In the genomic region with DNA sequence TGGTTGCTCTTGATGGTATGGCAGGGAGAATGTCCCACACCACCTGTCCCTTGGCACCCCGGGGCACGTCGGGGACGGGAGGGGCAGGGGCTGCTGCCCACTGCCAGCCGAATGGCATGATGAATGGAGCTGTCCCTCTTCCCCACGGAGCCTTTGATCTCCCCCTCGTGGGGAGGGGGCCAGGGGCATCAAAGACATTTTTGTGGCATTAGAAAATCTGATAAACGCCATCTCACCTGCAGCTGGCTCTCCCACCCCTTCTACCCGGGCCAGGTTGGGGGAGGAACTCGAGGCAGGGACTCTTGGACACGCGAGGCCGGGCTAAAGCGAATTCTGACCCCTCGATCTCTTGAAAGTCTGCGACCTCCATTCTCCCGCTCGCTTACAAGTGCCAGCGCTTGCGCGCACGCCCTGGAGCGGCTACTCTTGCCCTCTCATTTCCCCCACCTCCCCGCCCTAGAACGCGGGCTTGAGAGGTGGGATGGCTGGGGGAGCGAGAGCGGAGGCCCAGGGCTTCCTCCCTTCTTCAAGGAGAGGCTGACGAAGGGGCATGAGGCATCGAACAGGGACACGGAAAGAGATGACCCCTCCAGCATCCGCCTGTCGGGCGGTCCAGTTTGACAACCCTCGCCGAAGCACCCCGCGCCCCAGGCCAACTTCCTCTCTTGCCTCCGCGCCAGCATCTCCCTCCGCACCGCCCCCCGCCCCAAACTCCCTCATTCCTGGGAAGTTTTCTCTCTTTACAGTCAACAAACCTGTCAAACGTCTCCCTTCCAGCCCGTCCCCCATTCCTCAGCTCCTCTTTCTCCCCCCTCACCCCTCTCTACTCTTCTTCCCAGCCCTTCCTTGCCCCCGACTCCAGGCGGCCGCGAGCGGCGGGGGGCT, we compare ENCODE assay signal across 11 cellular contexts. TPM values are rescaled to one million over a fixed set of nuclear protein-coding genes. Genes with fewer than 3 reads are reported as not detected.
DNase-seq lines count a peak whose midpoint lies in the region; ATAC-seq and TF ChIP-seq lines count a peak whose summit lies in the region.
"Had no signal": no experiment of that assay in that cellular context is flagged by ENCODE, and none has a peak within 500 bp of the region (broad histone marks: within the 10 kb centered on the region; RNA-seq: fewer than 3 reads in every experiment).

No MANE protein-coding gene starts in this region.

- H2BK120ac ChIP-seq in trophoblast cell (ENCODE audit: insufficient read depth, low read length, poor library complexity): peak overlapping the region; percentile 9

- peaks cover 99% of the 10 kb centered on the region for H3K27me3 ChIP-seq in HUES48 (ENCODE audit: control insufficient read depth, insufficient read depth, low read length)
- peaks cover 98% of the 10 kb centered on the region for H3K27me3 ChIP-seq in endodermal cell (ENCODE audit: control insufficient read depth, insufficient read depth, low read length, poor library complexity, severe bottlenecking)
- H3K27me3 ChIP-seq in trophoblast cell (ENCODE audit: insufficient read depth, low read length): no peaks in the 10 kb centered on the region

- ATAC-seq in GM19455 (IDR thresholded peaks at IDR 0.05; ENCODE audit: unreplicated experiment) (no peak), GM18870 (IDR thresholded peaks at IDR 0.05; ENCODE audit: unreplicated experiment) (no peak), HG03439 (IDR thresholded peaks at IDR 0.05; ENCODE audit: unreplicated experiment) (no peak)

- peak overlapping the region; percentile 80 for H3K4me2 ChIP-seq in trophoblast cell (ENCODE audit: low read length)

- H3K9me3 Mint-ChIP-seq in CD14-positive monocyte: peaks cover 0 to 45% (median 12%) of the 10 kb centered on the region in 7 donors
- H3K9me3 Mint-ChIP-seq in endodermal cell: no peaks in the 10 kb centered on the region

- TF ChIP-seq CTCF in CD14-positive monocyte (IDR thresholded peaks at IDR 0.05) (no peak), endodermal cell (conservative IDR thresholded peaks at IDR 0.05) (no peak)

- H3K27me3 Mint-ChIP-seq in CD14-positive monocyte (ENCODE audit: low read depth in 3 of 3): peaks cover 89 to 98% (median 95%) of the 10 kb centered on the region in 3 donors
- peaks cover 95% of the 10 kb centered on the region for H3K27me3 Mint-ChIP-seq in endodermal cell (ENCODE audit: insufficient read depth)

- no peak overlapping the region for H2AK5ac ChIP-seq in trophoblast cell (ENCODE audit: low read length)

- no peak overlapping the region for H3K27ac ChIP-seq in HUES48 (ENCODE audit: low read depth, low read length)
- H3K27ac ChIP-seq in endodermal cell (ENCODE audit: low read depth, low read length): no peak overlapping the region
- peak overlapping the region; percentile 49 for H3K27ac ChIP-seq in trophoblast cell (ENCODE audit: low read depth, low read length)
- H3K27ac ChIP-seq: thyroid gland had no signal

- H3K79me1 ChIP-seq in trophoblast cell (ENCODE audit: low read length): peaks cover 17% of the 10 kb centered on the region

- H3K4me1 ChIP-seq in HUES48 (ENCODE audit: control insufficient read depth, insufficient read depth, low read length) (peaks cover 30% of the 10 kb centered on the region), endodermal cell (ENCODE audit: control insufficient read depth, insufficient read depth, low read length) (peaks cover 8% of the 10 kb centered on the region), trophoblast cell (ENCODE audit: control insufficient read depth in 1 of 2, insufficient read depth in 2 of 2, low read length in 2 of 2) (peaks cover 57 to 63% of the 10 kb centered on the region in 2 experiments)

- no peak overlapping the region for H3K9ac ChIP-seq in HUES48 (ENCODE audit: low read depth, low read length)
- H3K9ac ChIP-seq in endodermal cell (ENCODE audit: extremely low read depth, low read length, poor library complexity, severe bottlenecking): no peak overlapping the region
- H3K9ac ChIP-seq in trophoblast cell (ENCODE audit: low read length): no peak overlapping the region

- H3K4me1 Mint-ChIP-seq in CD14-positive monocyte (peaks cover 24% of the 10 kb centered on the region), endodermal cell (peaks cover 13% of the 10 kb centered on the region)

- peak overlapping the region; percentile 9 for H4K91ac ChIP-seq in trophoblast cell (ENCODE audit: low read depth, low read length)

- H2BK12ac ChIP-seq in trophoblast cell (ENCODE audit: low read length): peak overlapping the region; percentile 10

- H3K79me2 ChIP-seq in trophoblast cell (ENCODE audit: control insufficient read depth, insufficient read depth, low read length, poor library complexity): peaks cover 5% of the 10 kb centered on the region

- 4% methylated on average over 13 to 51 of the region's 51 CpGs for WGBS in endodermal cell (ENCODE audit: insufficient coverage in 1 of 2, insufficient read length in 1 of 2), 2 experiments
- WGBS in trophoblast cell (ENCODE audit: extremely low coverage, insufficient coverage, insufficient read length): no CpG with 5 or more reads among the region's 51 CpGs

- H3K9me3 ChIP-seq in HUES48 (ENCODE audit: control insufficient read depth, insufficient read depth, low read length): no peaks in the 10 kb centered on the region
- no peaks in the 10 kb centered on the region for H3K9me3 ChIP-seq in endodermal cell (ENCODE audit: control insufficient read depth, low read length)
- H3K9me3 ChIP-seq in trophoblast cell (ENCODE audit: insufficient read depth, low read depth, low read length): no peaks in the 10 kb centered on the region
- H3K9me3 ChIP-seq: thyroid gland had no signal

- H3K27ac Mint-ChIP-seq in CD14-positive monocyte (peak overlapping the region in 2 of 7 donors; percentile 17 to 74), endodermal cell (no peak overlapping the region)

- no peak overlapping the region for H3K23ac ChIP-seq in trophoblast cell (ENCODE audit: low read length)

- H4K8ac ChIP-seq in trophoblast cell (ENCODE audit: low read depth, low read length): peak overlapping the region; percentile 41

- H3K4me3 Mint-ChIP-seq in CD14-positive monocyte: peak overlapping the region; percentile 71 to 86
- peak overlapping the region; percentile 46 for H3K4me3 Mint-ChIP-seq in endodermal cell

- H3K18ac ChIP-seq in trophoblast cell (ENCODE audit: low read length): peak overlapping the region; percentile 27

- intact Hi-C loops in CD14-positive monocyte (cut with micrococcal nuclease): no loop called here

- H3K4me3 ChIP-seq in HUES48 (ENCODE audit: low read depth, low read length) (peak overlapping the region; percentile 50), endodermal cell (ENCODE audit: low read length) (no peak overlapping the region), trophoblast cell (ENCODE audit: low read depth, low read length) (no peak overlapping the region)

- DNase-seq in CD14-positive monocyte (ENCODE audit: low spot score): peak; percentile 42
- DNase-seq in endodermal cell: peak; percentile 81
- no peak for DNase-seq in trophoblast cell
- DNase-seq in cerebellum (ENCODE audit: low spot score): no peak
- DNase-seq: stimulated activated CD4-positive, alpha-beta T cell treated with anti-CD3 and anti-CD28 coated beads, Interleukin-15, amount 100 ng/mL, for 24 hours; thyroid gland had no signal

- peak overlapping the region; percentile 13 for H2AFZ ChIP-seq in trophoblast cell (ENCODE audit: insufficient read depth, low read length, poor library complexity)

- H3K36me3 Mint-ChIP-seq in CD14-positive monocyte (peaks cover 4 to 6% of the 10 kb centered on the region in 2 donors), endodermal cell (ENCODE audit: low read depth) (no peaks in the 10 kb centered on the region)

- peak overlapping the region; percentile 9 for H2BK5ac ChIP-seq in trophoblast cell (ENCODE audit: low read depth, low read length, poor library complexity)

- no peak overlapping the region for H4K12ac ChIP-seq in trophoblast cell (ENCODE audit: low read depth, low read length)

- H3K14ac ChIP-seq in trophoblast cell (ENCODE audit: low read length): no peak overlapping the region

- H3K36me3 ChIP-seq in HUES48 (ENCODE audit: control insufficient read depth, insufficient read depth, low read length) (no peaks in the 10 kb centered on the region), endodermal cell (ENCODE audit: control insufficient read depth, insufficient read depth, low read length) (no peaks in the 10 kb centered on the region), trophoblast cell (ENCODE audit: control insufficient read depth in 1 of 2, insufficient read depth in 2 of 2, low read length in 2 of 2) (peaks cover 0 to 1% of the 10 kb centered on the region in 2 experiments)
- H3K36me3 ChIP-seq: thyroid gland had no signal

- no peak overlapping the region for H3K4ac ChIP-seq in trophoblast cell (ENCODE audit: low read depth, low read length)

RNA-seq across cellular contexts. Expression of gene WNT6, which starts 0.7 kb away (rescaled TPM):
- polyA plus RNA-seq in CD14-positive monocyte: under 1 TPM; 0.27 to 0.37 TPM
- total RNA-seq in endodermal cell: not detected
- not detected for polyA plus RNA-seq in endodermal cell (2013, experiment 1 of 2)
- 0.21 TPM for polyA plus RNA-seq in endodermal cell (2013, experiment 2 of 2)
- polyA plus RNA-seq in trophoblast cell (2013): 22.5 and 23.5 TPM in 2 replicates
- total RNA-seq in cerebellum: not detected

RNA-seq across cellular contexts. Expression of gene WNT10A, which starts 21.7 kb away (rescaled TPM):
- not detected for polyA plus RNA-seq in CD14-positive monocyte
- total RNA-seq in endodermal cell: not detected
- polyA plus RNA-seq in endodermal cell (2013, experiment 1 of 2): 0.89 TPM
- 0.58 TPM for polyA plus RNA-seq in endodermal cell (2013, experiment 2 of 2)
- polyA plus RNA-seq in trophoblast cell (2013): 0.15 and 0.22 TPM in 2 replicates
- 0.27 TPM for total RNA-seq in cerebellum

RNA-seq across cellular contexts. Expression of gene PRKAG3, which starts 27.3 kb away (rescaled TPM):
- polyA plus RNA-seq in CD14-positive monocyte: not detected
- total RNA-seq in endodermal cell (not detected), cerebellum (not detected)
- not detected for polyA plus RNA-seq in endodermal cell (2013, experiment 1 of 2)
- not detected for polyA plus RNA-seq in endodermal cell (2013, experiment 2 of 2)
- not detected in 2 replicates for polyA plus RNA-seq in trophoblast cell (2013)
- total RNA-seq: kidney, thyroid gland had no signal

Comparison
In these comparisons a context has a peak if more than half of its experiments do, and no peak if none do; other contexts are left out.
1. DNase-seq: peak in CD14-positive monocyte (single experiment) and endodermal cell (single experiment); none in trophoblast cell (0 of 2) and cerebellum (single experiment).